20 cellular contexts compared by ENCODE assay signal in the genomic region with DNA sequence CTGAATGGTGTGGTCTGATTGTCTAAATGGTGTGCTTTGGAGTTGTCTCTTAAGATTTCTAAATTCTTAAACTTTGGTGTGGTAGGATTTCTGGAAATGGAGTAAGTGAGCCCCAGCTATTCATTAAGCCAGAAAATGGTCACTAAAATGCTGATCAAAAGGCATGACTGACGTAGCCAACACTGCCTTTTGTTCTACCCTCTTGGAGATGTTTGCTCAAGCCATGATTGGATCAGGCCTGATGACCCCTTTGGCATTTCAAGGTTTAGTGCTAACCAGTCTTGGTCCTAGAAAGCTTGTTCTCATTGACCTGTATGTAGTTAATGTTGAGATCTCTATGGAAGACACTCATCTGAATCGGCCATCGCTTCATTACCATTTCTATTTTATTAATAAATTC.
"Had no signal": no experiment of that assay in that cellular context is flagged by ENCODE, and none has a peak within 500 bp of the region (broad histone marks: within the 10 kb centered on the region; RNA-seq: fewer than 3 reads in every experiment).

No MANE protein-coding gene starts in this region.

- H3K27ac Mint-ChIP-seq: IgD-negative memory B cell had no signal

- DNase-seq: Kasumi-1, MM.1S, NCI-H1092 treated with DMSO at 0.1 percent for 48 hours, NCI-H1436, NCI-H187, NCI-H2029, NCI-H2081 treated with DMSO at 0.1 percent for 48 hours, NCI-H2171 treated with DMSO at 0.1 percent for 48 hours, NCI-H2227 treated with DMSO at 0.1 percent for 48 hours, NCI-H524, NCI-H526 treated with DMSO at 0.1 percent for 48 hours, NCI-H774, Right ventricle myocardium superior, RPMI8226, SIG-M5 had no signal

- H3K27ac ChIP-seq: KMS-11, SJSA1, SK-N-MC had no signal

- H3K27me3 ChIP-seq: SJSA1 had no signal

- H3K4me3 ChIP-seq: K562, SJSA1, SK-N-MC had no signal

- H3K9ac ChIP-seq: KMS-11 had no signal

- ATAC-seq: K562 had no signal

- H3K4me1 ChIP-seq: SJSA1 had no signal

- H3K9me3 Mint-ChIP-seq: IgD-negative memory B cell had no signal

- H3K4me3 Mint-ChIP-seq: IgD-negative memory B cell had no signal

- H3K9me3 ChIP-seq: SJSA1 had no signal

- H3K27me3 Mint-ChIP-seq: IgD-negative memory B cell had no signal
